In genomic region chr7:152894295-152895170, GRCh38 we compare ENCODE assay signal across 9 cellular contexts.
A peak's percentile ranks its signal among the peaks of the same experiment; 100 is the strongest.
DNase-seq lines count a peak whose midpoint lies in the region; ATAC-seq and TF ChIP-seq lines count a peak whose summit lies in the region.
"Had no signal": no experiment of that assay in that cellular context is flagged by ENCODE, and none has a peak within 500 bp of the region (broad histone marks: within the 10 kb centered on the region; RNA-seq: fewer than 3 reads in every experiment).

No MANE protein-coding gene starts in this region.

- no peak overlapping the region for H3K27ac ChIP-seq in colonic mucosa
- H3K27ac ChIP-seq: SK-N-MC had no signal

- no peaks in the 10 kb centered on the region for H3K4me1 ChIP-seq in colonic mucosa

- intact Hi-C loops in colonic mucosa (cut with DNase I), result no loop called here

- DNase-seq in GM03348 (ENCODE audit: low spot score), result peak; percentile 80
- DNase-seq in NCI-H1092 (lab: John Stamatoyannopoulos, UW), result peak; percentile 16
- no peak for DNase-seq in colonic mucosa
- DNase-seq in myocyte (ENCODE audit: low read depth), result peak; percentile 28
- DNase-seq in kidney glomerular epithelial cell (lab: John Stamatoyannopoulos, UW), result no peak
- no peak for DNase-seq in NOMO-1 treated with dmso at 0.1 percent for 144 hours (lab: John Stamatoyannopoulos, UW; ENCODE audit: unreplicated experiment)
- no peak for DNase-seq in effector CD4-positive, alpha-beta T cell

- H3K27me3 ChIP-seq in colonic mucosa, result no peaks in the 10 kb centered on the region

- no peaks in the 10 kb centered on the region for H3K36me3 ChIP-seq in colonic mucosa

- H3K9ac ChIP-seq in colonic mucosa (ENCODE audit: low read depth in 2 of 2, low read length in 2 of 2), result no peak overlapping the region

- TF ChIP-seq CTCF in colonic mucosa (IDR thresholded peaks at IDR 0.05), result peak; percentile 73

- no peaks in the 10 kb centered on the region for H3K9me3 ChIP-seq in colonic mucosa

- H3K4me3 ChIP-seq in colonic mucosa, result no peak overlapping the region
- H3K4me3 ChIP-seq: SK-N-MC had no signal

- peak; percentile 94 for ATAC-seq in GM21360 (IDR thresholded peaks at IDR 0.05; ENCODE audit: unreplicated experiment)

Comparison
In these comparisons a context has a peak if more than half of its experiments do, and no peak if none do; other contexts are left out.
1. DNase-seq: peak in GM03348 (single experiment), NCI-H1092 (single experiment) and myocyte (single experiment); none in colonic mucosa (single experiment), kidney glomerular epithelial cell (single experiment), NOMO-1 treated with dmso at 0.1 percent for 144 hours (single experiment) and effector CD4-positive, alpha-beta T cell (single experiment).